ENCODE assay signal across 20 cellular contexts in genomic region chr16:75810342-75810741, GRCh38.
DNase-seq lines count a peak whose midpoint lies in the region; ATAC-seq and TF ChIP-seq lines count a peak whose summit lies in the region.
"Had no signal": no experiment of that assay in that cellular context is flagged by ENCODE, and none has a peak within 500 bp of the region (broad histone marks: within the 10 kb centered on the region; RNA-seq: fewer than 3 reads in every experiment).

No MANE protein-coding gene starts in this region.

- no peaks in the 10 kb centered on the region for H3K27me3 ChIP-seq in neural cell (ENCODE audit: insufficient read depth, low read depth, low read length)
- H3K27me3 ChIP-seq in upper lobe of left lung, result no peaks in the 10 kb centered on the region
- H3K27me3 ChIP-seq in CD4-positive, alpha-beta T cell (ENCODE audit: control insufficient read depth, insufficient read depth, low read length), result no peaks in the 10 kb centered on the region
- H3K27me3 ChIP-seq: BLaER1 had no signal

- H3K4me3 Mint-ChIP-seq in CD4-positive, alpha-beta T cell, result no peak overlapping the region
- H3K4me3 Mint-ChIP-seq: CD4-positive, alpha-beta memory T cell; HFFc6 had no signal

- H3K9ac ChIP-seq in neural cell (ENCODE audit: low read length), result peak overlapping the region; percentile 2
- H3K9ac ChIP-seq: BLaER1, GM23248 had no signal

- H3K4me2 ChIP-seq in neural cell (ENCODE audit: low read length), result no peak overlapping the region
- H3K4me2 ChIP-seq: BLaER1 had no signal

- H3K36me3 ChIP-seq in neural cell (ENCODE audit: insufficient read depth, low read length) (no peaks in the 10 kb centered on the region), upper lobe of left lung (no peaks in the 10 kb centered on the region)
- H3K36me3 ChIP-seq: BLaER1, HAP-1 had no signal

- no peaks in the 10 kb centered on the region for H3K36me3 Mint-ChIP-seq in CD4-positive, alpha-beta T cell (ENCODE audit: low read depth)
- H3K36me3 Mint-ChIP-seq: CD4-positive, alpha-beta memory T cell had no signal

- POLR2A ChIA-PET in CD4-positive, alpha-beta T cell (lab: Charles Lee), result no interaction called here

- intact Hi-C loops in CD4-positive, alpha-beta T cell (cut with DNase I, micrococcal nuclease), result no loop called here

- no peaks in the 10 kb centered on the region for H4K20me1 ChIP-seq in neural cell (ENCODE audit: insufficient read depth)
- H4K20me1 ChIP-seq: BLaER1 had no signal

- H3K27me3 Mint-ChIP-seq in CD4-positive, alpha-beta T cell, result peaks cover 22% of the 10 kb centered on the region

- DNase-seq in H4 (ENCODE audit: low spot score) (peak; percentile 13), SK-MEL-5 (ENCODE audit: low read depth, low spot score) (peak; percentile 91), upper lobe of left lung (no peak)
- DNase-seq in stimulated activated naive CD4-positive, alpha-beta T cell treated with Interleukin-2 at 50 U/mL for 16 hours (lab: John Stamatoyannopoulos, UW), result no peak
- DNase-seq in CD4-positive, alpha-beta T cell, result no peak
- DNase-seq: Caco-2; CD4-positive, alpha-beta memory T cell; GM23248; HFFc6; IMR-90; NCI-H2081; NCI-H526 treated with DMSO at 0.1 percent for 48 hours; SHP77 had no signal

- H3K9me3 Mint-ChIP-seq in CD4-positive, alpha-beta T cell, result no peaks in the 10 kb centered on the region
- H3K9me3 Mint-ChIP-seq: CD4-positive, alpha-beta memory T cell had no signal

- TF ChIP-seq CTCF in neural cell (IDR thresholded peaks at IDR 0.05; ENCODE audit: poor library complexity, severe bottlenecking) (no peak), upper lobe of left lung (IDR thresholded peaks at IDR 0.05) (no peak)
- no peak for TF ChIP-seq CTCF in CD4-positive, alpha-beta T cell (IDR thresholded peaks at IDR 0.05)

- no peak for TF ChIP-seq POLR2A in upper lobe of left lung (IDR thresholded peaks at IDR 0.05)

- no peaks in the 10 kb centered on the region for H3K9me3 ChIP-seq in neural cell (ENCODE audit: low read length)
- no peaks in the 10 kb centered on the region for H3K9me3 ChIP-seq in upper lobe of left lung
- no peaks in the 10 kb centered on the region for H3K9me3 ChIP-seq in CD4-positive, alpha-beta T cell (ENCODE audit: control insufficient read depth, low read length)
- H3K9me3 ChIP-seq: BLaER1, Caco-2, HAP-1 had no signal

- H3K9me2 ChIP-seq in neural cell (ENCODE audit: insufficient read depth, low read length), result no peaks in the 10 kb centered on the region

- no peak for TF ChIP-seq RAD21 in neural cell (conservative IDR thresholded peaks at IDR 0.05)

- H3K27ac Mint-ChIP-seq in CD4-positive, alpha-beta T cell, result no peak overlapping the region
- H3K27ac Mint-ChIP-seq: CD4-positive, alpha-beta memory T cell; HFFc6 had no signal

- H3F3A ChIP-seq in neural cell (ENCODE audit: insufficient read depth, low read length, poor library complexity, severe bottlenecking), result no peaks in the 10 kb centered on the region

- no peak overlapping the region for H2AFZ ChIP-seq in neural cell (ENCODE audit: low read depth, low read length)
- H2AFZ ChIP-seq: GM23248 had no signal

- 74 to 80% methylated on average over 3 of the region's 3 CpGs for WGBS in upper lobe of left lung, 2 donors

- no peaks in the 10 kb centered on the region for H3K4me1 ChIP-seq in upper lobe of left lung
- H3K4me1 ChIP-seq: BLaER1, Caco-2, HAP-1 had no signal

- H3K79me2 ChIP-seq in neural cell (replicated peaks; ENCODE audit: insufficient read depth, low read length), result no peaks in the 10 kb centered on the region

- peak overlapping the region; percentile 36 for H3K4me3 ChIP-seq in neural cell (ENCODE audit: low read length)
- no peak overlapping the region for H3K4me3 ChIP-seq in upper lobe of left lung
- H3K4me3 ChIP-seq: BLaER1, GM23248, HAP-1, SK-N-MC had no signal

- CTCF ChIA-PET in CD4-positive, alpha-beta T cell (lab: Charles Lee), result no interaction called here

- in situ Hi-C loops in SK-MEL-5 (cut with HindIII; ENCODE audit: low pct_unique_long_range_greater_than_20kb, low sequenced_read_pairs), result no loop called here

- H3K27ac ChIP-seq in neural cell (ENCODE audit: low read length) (peak overlapping the region; percentile 79), upper lobe of left lung (no peak overlapping the region)
- H3K27ac ChIP-seq in CD4-positive, alpha-beta T cell (ENCODE audit: low read depth, low read length), result no peak overlapping the region
- H3K27ac ChIP-seq: BLaER1, GM23248, RWPE1, SK-N-MC had no signal

- TF ChIP-seq EP300 in neural cell (conservative IDR thresholded peaks at IDR 0.05; ENCODE audit: poor library complexity, severe bottlenecking), result no peak
- TF ChIP-seq EP300 in upper lobe of left lung (IDR thresholded peaks at IDR 0.05), result no peak

- no peaks in the 10 kb centered on the region for H3K4me1 Mint-ChIP-seq in CD4-positive, alpha-beta T cell (ENCODE audit: low read depth)
- H3K4me1 Mint-ChIP-seq: CD4-positive, alpha-beta memory T cell had no signal

- ATAC-seq in upper lobe of left lung (ENCODE audit: low FRiP score in 2 of 2) (peak; percentile 46 to 56), HG03469 (IDR thresholded peaks at IDR 0.05; ENCODE audit: unreplicated experiment) (no peak)
- ATAC-seq in CD4-positive, alpha-beta T cell (ENCODE audit: poor library complexity), result no peak
- ATAC-seq: Panc1 had no signal

TF ChIP-seq in neural cell, 6 proteins besides CTCF, POLR2A, EP300 and RAD21:
- TF ChIP-seq SMC3 (conservative IDR thresholded peaks at IDR 0.05; ENCODE audit: poor library complexity) (no peak), TAF1 (IDR thresholded peaks at IDR 0.05; ENCODE audit: low read depth) (no peak), EZH2 (IDR thresholded peaks at IDR 0.05; ENCODE audit: borderline replicate concordance, insufficient read depth, low read length, poor library complexity, severe bottlenecking) (no peak), POLR2AphosphoS5 (IDR thresholded peaks at IDR 0.05) (no peak), MXI1 (conservative IDR thresholded peaks at IDR 0.05; ENCODE audit: poor library complexity, severe bottlenecking) (no peak)
- TF ChIP-seq, protein P1, sequence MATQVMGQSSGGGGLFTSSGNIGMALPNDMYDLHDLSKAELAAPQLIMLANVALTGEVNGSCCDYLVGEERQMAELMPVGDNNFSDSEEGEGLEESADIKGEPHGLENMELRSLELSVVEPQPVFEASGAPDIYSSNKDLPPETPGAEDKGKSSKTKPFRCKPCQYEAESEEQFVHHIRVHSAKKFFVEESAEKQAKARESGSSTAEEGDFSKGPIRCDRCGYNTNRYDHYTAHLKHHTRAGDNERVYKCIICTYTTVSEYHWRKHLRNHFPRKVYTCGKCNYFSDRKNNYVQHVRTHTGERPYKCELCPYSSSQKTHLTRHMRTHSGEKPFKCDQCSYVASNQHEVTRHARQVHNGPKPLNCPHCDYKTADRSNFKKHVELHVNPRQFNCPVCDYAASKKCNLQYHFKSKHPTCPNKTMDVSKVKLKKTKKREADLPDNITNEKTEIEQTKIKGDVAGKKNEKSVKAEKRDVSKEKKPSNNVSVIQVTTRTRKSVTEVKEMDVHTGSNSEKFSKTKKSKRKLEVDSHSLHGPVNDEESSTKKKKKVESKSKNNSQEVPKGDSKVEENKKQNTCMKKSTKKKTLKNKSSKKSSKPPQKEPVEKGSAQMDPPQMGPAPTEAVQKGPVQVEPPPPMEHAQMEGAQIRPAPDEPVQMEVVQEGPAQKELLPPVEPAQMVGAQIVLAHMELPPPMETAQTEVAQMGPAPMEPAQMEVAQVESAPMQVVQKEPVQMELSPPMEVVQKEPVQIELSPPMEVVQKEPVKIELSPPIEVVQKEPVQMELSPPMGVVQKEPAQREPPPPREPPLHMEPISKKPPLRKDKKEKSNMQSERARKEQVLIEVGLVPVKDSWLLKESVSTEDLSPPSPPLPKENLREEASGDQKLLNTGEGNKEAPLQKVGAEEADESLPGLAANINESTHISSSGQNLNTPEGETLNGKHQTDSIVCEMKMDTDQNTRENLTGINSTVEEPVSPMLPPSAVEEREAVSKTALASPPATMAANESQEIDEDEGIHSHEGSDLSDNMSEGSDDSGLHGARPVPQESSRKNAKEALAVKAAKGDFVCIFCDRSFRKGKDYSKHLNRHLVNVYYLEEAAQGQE (IDR thresholded peaks at IDR 0.05; ENCODE audit: borderline replicate concordance), result no peak

Comparison
In these comparisons a context has a peak if more than half of its experiments do, and no peak if none do; other contexts are left out.
1. DNase-seq: peak in H4 (single experiment) and SK-MEL-5 (single experiment); none in upper lobe of left lung (0 of 2), stimulated activated naive CD4-positive, alpha-beta T cell treated with Interleukin-2 at 50 U/mL for 16 hours (single experiment) and CD4-positive, alpha-beta T cell (0 of 10).
2. ATAC-seq: peak in upper lobe of left lung (2 of 2); none in HG03469 (single experiment) and CD4-positive, alpha-beta T cell (single experiment).